Comparison of ENCODE assay signal across 9 cellular contexts in the genomic region with DNA sequence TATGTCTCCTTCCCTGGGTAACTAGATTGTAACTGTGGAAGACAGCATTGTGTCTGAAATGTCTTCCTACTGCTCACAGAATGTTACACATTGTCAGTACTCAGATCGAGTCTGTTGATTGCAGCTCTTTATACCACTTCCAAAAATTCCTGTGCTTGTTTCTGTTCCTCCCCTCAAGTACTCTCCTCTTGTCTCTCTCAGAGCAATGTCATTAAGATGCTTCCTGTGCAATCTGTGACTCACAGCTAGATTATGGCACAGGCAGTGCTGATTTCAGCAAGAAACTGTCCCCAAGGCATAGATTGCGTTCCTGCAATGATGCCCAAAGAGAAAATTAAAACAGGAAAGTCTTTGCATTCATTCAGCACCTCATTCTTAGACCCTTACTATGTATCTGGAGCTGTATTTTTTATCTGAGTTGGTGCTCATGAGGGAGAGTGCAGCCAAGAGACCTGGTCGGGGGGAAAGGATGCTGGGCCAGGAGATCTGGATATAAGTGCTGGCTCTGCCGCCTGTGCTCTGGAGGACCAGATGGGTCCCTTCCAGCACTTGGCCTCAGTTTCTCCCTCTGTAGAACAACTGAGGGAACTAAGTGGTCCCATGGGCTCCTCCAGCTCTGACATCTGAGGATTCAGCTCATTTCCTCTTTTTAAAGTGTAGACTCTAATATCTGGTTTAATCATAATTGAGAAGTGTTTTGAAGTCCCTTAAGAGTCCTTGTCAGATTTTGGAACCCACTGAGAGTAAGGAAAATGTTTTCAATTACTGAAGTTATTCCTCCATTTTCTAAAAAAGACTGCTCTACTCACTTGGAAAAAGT. TPM values are rescaled to one million over a fixed set of nuclear protein-coding genes. Genes with fewer than 3 reads are reported as not detected.
DNase-seq lines count a peak whose midpoint lies in the region; ATAC-seq and TF ChIP-seq lines count a peak whose summit lies in the region.
"Had no signal": no experiment of that assay in that cellular context is flagged by ENCODE, and none has a peak within 500 bp of the region (broad histone marks: within the 10 kb centered on the region; RNA-seq: fewer than 3 reads in every experiment).

No MANE protein-coding gene starts in this region.

- no TSS peak for BruUV-seq in mammary epithelial cell (replicated peaks; lab: Mats Ljungman, UMichigan)

- CTCF ChIA-PET in mammary epithelial cell (lab: Charles Lee; ENCODE audit: low non-redundant PET), result no interaction called here

- ATAC-seq in HG02840 (IDR thresholded peaks at IDR 0.05; ENCODE audit: low FRiP score, unreplicated experiment), result no peak

- in situ Hi-C loops in mammary epithelial cell (cut with MboI; ENCODE audit: low sequenced_read_pairs in 2 of 2), result no loop called here

- intact Hi-C loops in mammary epithelial cell (cut with micrococcal nuclease) (no loop called here), stomach (cut with DNase I; ENCODE audit: low total_unique reads) (no loop called here)

- H3K4me3 ChIP-seq in mammary epithelial cell (replicated peaks in 1 of 3; ENCODE audit: insufficient read depth in 1 of 3, low read depth in 2 of 3, low read length in 3 of 3), result no peak overlapping the region
- no peak overlapping the region for H3K4me3 ChIP-seq in stomach
- no peak overlapping the region for H3K4me3 ChIP-seq in H7 (ENCODE audit: insufficient read depth, low read depth, low read length)

- H3K9me3 ChIP-seq in mammary epithelial cell (replicated peaks; ENCODE audit: insufficient read depth, low read length), result no peaks in the 10 kb centered on the region
- no peaks in the 10 kb centered on the region for H3K9me3 ChIP-seq in stomach

- H3K4me2 ChIP-seq in mammary epithelial cell (ENCODE audit: insufficient read depth, low read depth, low read length), result peak overlapping the region; percentile 51

- H3K27ac ChIP-seq in mammary epithelial cell (ENCODE audit: insufficient read depth, low read depth, low read length), result no peak overlapping the region
- peak overlapping the region in 1 of 5 donors; percentile 36 for H3K27ac ChIP-seq in stomach

- TF ChIP-seq POLR2A in stomach (IDR thresholded peaks at IDR 0.05), result no peak

- H3K36me3 ChIP-seq in mammary epithelial cell (ENCODE audit: insufficient read depth, low read length) (no peaks in the 10 kb centered on the region), stomach (no peaks in the 10 kb centered on the region), H7 (replicated peaks; ENCODE audit: control insufficient read depth, insufficient read depth, low read length) (no peaks in the 10 kb centered on the region)

- H3K27me3 ChIP-seq in mammary epithelial cell (ENCODE audit: insufficient read depth, low read length), result no peaks in the 10 kb centered on the region
- no peaks in the 10 kb centered on the region for H3K27me3 ChIP-seq in stomach
- no peaks in the 10 kb centered on the region for H3K27me3 ChIP-seq in H7 (ENCODE audit: control insufficient read depth, insufficient read depth, low read length)

- H3K9ac ChIP-seq in mammary epithelial cell (ENCODE audit: insufficient read depth, low read length), result no peak overlapping the region

- H2AFZ ChIP-seq in mammary epithelial cell (ENCODE audit: low read depth, low read length), result peak overlapping the region; percentile 22

- DNase-seq in AG20443 (ENCODE audit: low spot score), result peak; percentile 70
- DNase-seq in LoVo (ENCODE audit: low spot score), result peak; percentile 32
- peak; percentile 41 for DNase-seq in mammary epithelial cell
- peak; percentile 13 for DNase-seq in middle frontal gyrus (ENCODE audit: extremely low spot score, low spot score)
- DNase-seq in stimulated activated CD8-positive, alpha-beta memory T cell treated with anti-CD3 and anti-CD28 coated beads, Interleukin-4, amount 100 ng/mL, for 48 hours, result no peak
- DNase-seq in stomach, result no peak
- no peak for DNase-seq in H7
- DNase-seq: NCI-H2107 had no signal

- no peaks in the 10 kb centered on the region for H4K20me1 ChIP-seq in mammary epithelial cell (ENCODE audit: insufficient read depth, low read length)

- H3K4me1 ChIP-seq in mammary epithelial cell (ENCODE audit: insufficient read depth, low read length) (peaks cover 23% of the 10 kb centered on the region), stomach (peaks cover 0 to 26% (median 7%) of the 10 kb centered on the region in 4 donors)

- dilution Hi-C loops in mammary epithelial cell (cut with HindIII; ENCODE audit: low sequenced_read_pairs), result no loop called here

- 17% methylated on average over 4 of the region's 4 CpGs for WGBS in mammary epithelial cell (ENCODE audit: low coverage, missing lambda C conversion rate)
- WGBS in stomach, 5 donors, result 45 to 64% (median 60%) methylated on average over 4 of the region's 4 CpGs

- no peak for TF ChIP-seq CTCF in mammary epithelial cell (conservative IDR thresholded peaks at IDR 0.05 in 1 of 2, IDR thresholded peaks at IDR 0.05 in 1 of 2; ENCODE audit: extremely low read depth in 1 of 2, insufficient read depth in 1 of 2, low read depth in 1 of 2, low read length in 2 of 2)
- no peak for TF ChIP-seq CTCF in stomach (IDR thresholded peaks at IDR 0.05)

- no peaks in the 10 kb centered on the region for H3K79me2 ChIP-seq in mammary epithelial cell (ENCODE audit: insufficient read depth, low read length)

- TF ChIP-seq EP300 in stomach (IDR thresholded peaks at IDR 0.05), result no peak

RNA-seq across cellular contexts. Expression of gene GNPDA1, which starts 40.8 kb away (rescaled TPM):
- total RNA-seq in mammary epithelial cell (10 to 100 TPM; 29.0 to 77.2 TPM), stomach (10 to 100 TPM in 2 of 5 donors, 1 to 10 TPM in 3; 2.7 to 14.1 (median 5.8) TPM)
- polyA plus RNA-seq in mammary epithelial cell (26.8 TPM), stomach (10 to 100 TPM; 11.9 to 18.9 (median 12.2) TPM)
- 71.6 TPM for polyA minus RNA-seq in mammary epithelial cell
- 72.2 and 87.0 TPM in 2 replicates for total RNA-seq in H7 (2014; rRNA removed; shearing (Covaris generic))

RNA-seq across cellular contexts. Expression of gene NDFIP1, which starts 54.9 kb away (rescaled TPM):
- total RNA-seq in mammary epithelial cell (100 to 1,000 TPM in 1 of 2 donors, 10 to 100 TPM in 1; 40.4 to 120 TPM), stomach (100 to 1,000 TPM in 2 of 5 donors, 10 to 100 TPM in 3; 24.5 to 123 (median 42.6) TPM)
- polyA plus RNA-seq in mammary epithelial cell (19.1 TPM), stomach (10 to 100 TPM; 20.2 to 27.8 (median 25.3) TPM)
- 6.6 TPM for polyA minus RNA-seq in mammary epithelial cell
- total RNA-seq in H7 (2014; rRNA removed; shearing (Covaris generic)), result 42.9 and 45.7 TPM in 2 replicates

Comparison
In these comparisons a context has a peak if more than half of its experiments do, and no peak if none do; other contexts are left out.
1. DNase-seq: peak in AG20443 (single experiment), LoVo (single experiment), mammary epithelial cell (single experiment) and middle frontal gyrus (single experiment); none in stimulated activated CD8-positive, alpha-beta memory T cell treated with anti-CD3 and anti-CD28 coated beads, Interleukin-4, amount 100 ng/mL, for 48 hours (single experiment), stomach (single experiment) and H7 (single experiment).